In genomic region chr17:76260669-76261068, GRCh38 we compare ENCODE assay signal across 16 cellular contexts. TPM values are rescaled to one million over a fixed set of nuclear protein-coding genes. Genes with fewer than 3 reads are reported as not detected.
DNase-seq lines count a peak whose midpoint lies in the region; ATAC-seq and TF ChIP-seq lines count a peak whose summit lies in the region.
"Had no signal": no experiment of that assay in that cellular context is flagged by ENCODE, and none has a peak within 500 bp of the region (broad histone marks: within the 10 kb centered on the region; RNA-seq: fewer than 3 reads in every experiment).

No MANE protein-coding gene starts in this region.

- H3K27ac ChIP-seq in 22Rv1 (peak overlapping the region; percentile 65; the same call in 1 of the 2 replicates), Peyer's patch (peak overlapping the region; percentile 10 to 97 (median 84)), RWPE1 (no peak overlapping the region)

- POLR2A ChIA-PET in RWPE1 (lab: Yijun Ruan, JAX; ENCODE audit: low non-redundant PET): no interaction called here

- DNase-seq in GM12864 (ENCODE audit: low read depth) (no peak), Peyer's patch (no peak), memory B cell (ENCODE audit: low spot score in 2 of 2) (no peak), RWPE1 (ENCODE audit: low spot score) (no peak), NCI-H774 (lab: John Stamatoyannopoulos, UW) (no peak)
- DNase-seq: activated naive CD4-positive, alpha-beta T cell treated with anti-CD3 and anti-CD28 coated beads, Interleukin-2, amount 50 U/mL, for 16 hours; central memory CD4-positive, alpha-beta T cell; foreskin melanocyte; KG1; NCI-H1417 treated with DMSO at 0.1 percent for 48 hours; NCI-H446 treated with DMSO at 0.1 percent for 48 hours; pancreas had no signal

- H3K4me3 ChIP-seq in GM12864 (ENCODE audit: low read depth, low read length): peak overlapping the region; percentile 53
- no peak overlapping the region for H3K4me3 ChIP-seq in Peyer's patch
- H3K4me3 ChIP-seq: HAP-1, pancreas had no signal

- H3K27ac Mint-ChIP-seq in memory B cell: peak overlapping the region; percentile 45

- H3K4me1 Mint-ChIP-seq in memory B cell: peaks cover 42% of the 10 kb centered on the region

- H3K27me3 Mint-ChIP-seq in memory B cell: no peaks in the 10 kb centered on the region

- TF ChIP-seq POLR2A in Peyer's patch (IDR thresholded peaks at IDR 0.05): no peak

- no peaks in the 10 kb centered on the region for H3K36me3 ChIP-seq in Peyer's patch
- H3K36me3 ChIP-seq: HAP-1, pancreas had no signal

- no peaks in the 10 kb centered on the region for H3K36me3 Mint-ChIP-seq in memory B cell

- H3K9me3 Mint-ChIP-seq in memory B cell: no peaks in the 10 kb centered on the region

- no peaks in the 10 kb centered on the region for H3K9me3 ChIP-seq in Peyer's patch
- H3K9me3 ChIP-seq: HAP-1, pancreas had no signal

- ATAC-seq in memory B cell (ENCODE audit: low read depth) (no peak), GM19452 (IDR thresholded peaks at IDR 0.05; ENCODE audit: unreplicated experiment) (no peak), GM21576 (IDR thresholded peaks at IDR 0.05; ENCODE audit: unreplicated experiment) (no peak)
- ATAC-seq: pancreas had no signal

- TF ChIP-seq CTCF in 22Rv1 (IDR thresholded peaks at IDR 0.05): no peak
- no peak for TF ChIP-seq CTCF in GM12864 (IDR thresholded peaks at IDR 0.05; ENCODE audit: low read depth, low read length, missing control alignments)
- TF ChIP-seq CTCF in Peyer's patch (IDR thresholded peaks at IDR 0.05): no peak
- TF ChIP-seq CTCF in RWPE1 (conservative IDR thresholded peaks at IDR 0.05; ENCODE audit: low read depth): no peak

- CTCF ChIA-PET in RWPE1 (lab: Yijun Ruan, JAX): interaction anchor here (0.6 kb wide), 1 partner anchor 89 kb away, joined by 3 read pairs; no protein-coding TSS in a partner anchor

- H3K4me1 ChIP-seq in Peyer's patch: peaks cover 10 to 48% (median 16%) of the 10 kb centered on the region in 4 donors

- H3K27me3 ChIP-seq in Peyer's patch: no peaks in the 10 kb centered on the region
- H3K27me3 ChIP-seq: pancreas had no signal

- H3K4me3 Mint-ChIP-seq in memory B cell: peak overlapping the region; percentile 69

RNA-seq across cellular contexts. Expression of gene UBALD2, which starts 4.5 kb away (rescaled TPM):
- 10 to 100 TPM; 14.0 to 74.1 (median 50.4) TPM for total RNA-seq in Peyer's patch

RNA-seq across cellular contexts. Expression of gene RNF157, which starts 20.4 kb away (rescaled TPM):
- total RNA-seq in Peyer's patch: 100 to 1,000 TPM in 2 of 4 donors, 10 to 100 TPM in 2; 73.4 to 115 (median 106) TPM

RNA-seq across cellular contexts. Expression of gene QRICH2, which starts 47.4 kb away (rescaled TPM):
- 10 to 100 TPM in 1 of 4 donors, 1 to 10 TPM in 3; 1.2 to 10.7 (median 3.1) TPM for total RNA-seq in Peyer's patch
